31 cellular contexts compared by ENCODE assay signal in the genomic region with DNA sequence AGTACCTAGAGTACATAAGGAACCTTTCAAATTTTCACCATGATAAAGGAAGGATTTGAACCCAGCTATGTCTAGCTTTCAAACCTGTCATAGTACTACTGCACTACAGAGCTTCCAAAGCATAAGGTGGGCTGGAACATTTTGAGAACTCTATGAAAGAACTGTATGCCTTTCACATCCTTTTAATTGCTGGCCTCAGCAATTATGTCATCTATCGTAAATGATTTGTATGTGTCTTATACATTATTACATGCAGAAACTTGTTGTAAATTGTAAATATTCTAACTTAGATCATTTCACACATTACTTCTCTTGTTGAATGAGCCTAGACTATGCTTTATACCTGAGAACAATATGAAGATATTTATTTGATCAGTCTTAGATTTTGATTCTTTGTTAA.
"Had no signal": no experiment of that assay in that cellular context is flagged by ENCODE, and none has a peak within 500 bp of the region (broad histone marks: within the 10 kb centered on the region; RNA-seq: fewer than 3 reads in every experiment).

No MANE protein-coding gene starts in this region.

- H3K4me1 Mint-ChIP-seq: natural killer cell; nephron; neural progenitor cell; stimulated activated memory B cell treated with anti-CD40 and anti-IgM and Interleukin-4, amounts not matched to agents 10 μg/mL and 1 μg/mL and 100 μg/mL, for 72 hours; stimulated activated naive CD8-positive, alpha-beta T cell treated with anti-CD3 and anti-CD28 coated beads, Interleukin-15, amount 100 ng/mL, for 72 hours had no signal

- H3K9ac ChIP-seq: neural progenitor cell, parathyroid adenoma had no signal

- H2AFZ ChIP-seq: neural progenitor cell, parathyroid adenoma had no signal

- H3K9me3 ChIP-seq: ovary, psoas muscle, suprapubic skin, testis, tibial artery, transverse colon, upper lobe of right lung, uterus had no signal

- H3K4me3 ChIP-seq: neural progenitor cell, ovary, psoas muscle, skin epidermis, smooth muscle cell, spleen, suprapubic skin, testis, tibial artery, transverse colon, upper lobe of right lung, uterus had no signal

- ATAC-seq: natural killer cell; psoas muscle; right cardiac atrium; sciatic nerve; stimulated activated memory B cell treated with anti-CD40 and anti-IgM and Interleukin-4, amounts not matched to agents 10 μg/mL and 1 μg/mL and 100 μg/mL, for 72 hours; stimulated activated naive CD8-positive, alpha-beta T cell treated with anti-CD3 and anti-CD28 coated beads, Interleukin-15, amount 100 ng/mL, for 72 hours; stimulated activated naive CD8-positive, alpha-beta T cell treated with anti-CD3 and anti-CD28 coated beads, Interleukin-15, Interleukin-2, amounts not matched to agents 100 U/mL and 50 U/mL, for 24 hours; upper lobe of right lung had no signal

- H3K27ac ChIP-seq: neural progenitor cell, ovary, parathyroid adenoma, psoas muscle, skin epidermis, spleen, suprapubic skin, testis, tibial artery, transverse colon, upper lobe of right lung, uterus had no signal

- H3K36me3 ChIP-seq: neural progenitor cell, ovary, spleen, suprapubic skin, tibial artery, transverse colon, upper lobe of right lung, uterus had no signal

- H3K27me3 ChIP-seq: neural progenitor cell, ovary, suprapubic skin, testis, tibial artery, transverse colon, upper lobe of right lung, uterus had no signal

- H3K36me3 Mint-ChIP-seq: natural killer cell; neural progenitor cell; stimulated activated memory B cell treated with anti-CD40 and anti-IgM and Interleukin-4, amounts not matched to agents 10 μg/mL and 1 μg/mL and 100 μg/mL, for 72 hours; type B pancreatic cell had no signal

- H3K79me2 ChIP-seq: parathyroid adenoma had no signal

- H3K9me3 Mint-ChIP-seq: natural killer cell; neural progenitor cell; stimulated activated memory B cell treated with anti-CD40 and anti-IgM and Interleukin-4, amounts not matched to agents 10 μg/mL and 1 μg/mL and 100 μg/mL, for 72 hours; stimulated activated naive CD8-positive, alpha-beta T cell treated with anti-CD3 and anti-CD28 coated beads, Interleukin-15, amount 100 ng/mL, for 72 hours had no signal

- H3K27ac Mint-ChIP-seq: natural killer cell; nephron; neural progenitor cell; progenitor cell of endocrine pancreas; stimulated activated memory B cell treated with anti-CD40 and anti-IgM and Interleukin-4, amounts not matched to agents 10 μg/mL and 1 μg/mL and 100 μg/mL, for 72 hours; stimulated activated naive CD8-positive, alpha-beta T cell treated with anti-CD3 and anti-CD28 coated beads, Interleukin-15, amount 100 ng/mL, for 72 hours; type B pancreatic cell had no signal

- H3K27me3 Mint-ChIP-seq: progenitor cell of endocrine pancreas; stimulated activated memory B cell treated with anti-CD40 and anti-IgM and Interleukin-4, amounts not matched to agents 10 μg/mL and 1 μg/mL and 100 μg/mL, for 72 hours; stimulated activated naive CD8-positive, alpha-beta T cell treated with anti-CD3 and anti-CD28 coated beads, Interleukin-15, amount 100 ng/mL, for 72 hours; type B pancreatic cell had no signal

- H3K4me1 ChIP-seq: neural progenitor cell, parathyroid adenoma, psoas muscle, spleen, suprapubic skin, testis, tibial artery, transverse colon, upper lobe of right lung, uterus had no signal

- H3K4me3 Mint-ChIP-seq: natural killer cell; nephron; neural progenitor cell; stimulated activated memory B cell treated with anti-CD40 and anti-IgM and Interleukin-4, amounts not matched to agents 10 μg/mL and 1 μg/mL and 100 μg/mL, for 72 hours; stimulated activated naive CD8-positive, alpha-beta T cell treated with anti-CD3 and anti-CD28 coated beads, Interleukin-15, amount 100 ng/mL, for 72 hours; type B pancreatic cell had no signal

- DNase-seq: natural killer cell; occipital lobe; ovary; posterior cingulate gyrus; psoas muscle; right cardiac atrium; spleen; stimulated activated CD4-positive, alpha-beta T cell treated with anti-CD3 and anti-CD28 coated beads, Interleukin-12 subunit alpha, Interleukin-12 subunit beta, amount 100 ng/mL, for 4 hours; stimulated activated CD4-positive, alpha-beta T cell treated with anti-CD3 and anti-CD28 coated beads, Interleukin-1b, Interleukin-23, amount 100 ng/mL, for 48 hours; stimulated activated CD4-positive, alpha-beta T cell treated with anti-CD3 and anti-CD28 coated beads, Interleukin-4, amount 100 ng/mL, for 1 hour; stimulated activated CD4-positive, alpha-beta T cell treated with anti-CD3 and anti-CD28 coated beads, Interleukin-4, amount 100 ng/mL, for 4 hours; stimulated activated CD8-positive, alpha-beta memory T cell treated with anti-CD3 and anti-CD28 coated beads, Interleukin-4, amount 100 ng/mL, for 48 hours; stimulated activated naive CD4-positive, alpha-beta T cell; stimulated activated naive CD8-positive, alpha-beta T cell treated with anti-CD3 and anti-CD28 coated beads, Interleukin-15, amount 100 ng/mL, for 72 hours; stimulated activated naive CD8-positive, alpha-beta T cell treated with anti-CD3 and anti-CD28 coated beads, Interleukin-15, Interleukin-2, amounts not matched to agents 100 U/mL and 50 U/mL, for 24 hours; substantia nigra; testis; tibial artery; transverse colon; upper lobe of right lung; uterus had no signal

- H3K4me2 ChIP-seq: neural progenitor cell, smooth muscle cell had no signal
